In genomic region chr17:43779145-43780125, GRCh38 we compare ENCODE assay signal across 8 cellular contexts. TPM values are rescaled to one million over a fixed set of nuclear protein-coding genes. Genes with fewer than 3 reads are reported as not detected.
DNase-seq lines count a peak whose midpoint lies in the region; ATAC-seq and TF ChIP-seq lines count a peak whose summit lies in the region.

No MANE protein-coding gene starts in this region.

- H3K9me3 Mint-ChIP-seq in Calu3 (ENCODE audit: low read depth, unreplicated experiment) (no peaks in the 10 kb centered on the region), endodermal cell (no peaks in the 10 kb centered on the region)
- no peaks in the 10 kb centered on the region for H3K9me3 Mint-ChIP-seq in natural killer cell treated with Interleukin-12 subunit alpha and Interleukin-12 subunit beta and Interleukin-15 and Interleukin-18, amount 100 ng/mL, for 72 hours

- ATAC-seq in HG03066 (IDR thresholded peaks at IDR 0.05; ENCODE audit: low read depth, unreplicated experiment), result peak; percentile 17
- ATAC-seq in natural killer cell treated with Interleukin-12 subunit alpha and Interleukin-12 subunit beta and Interleukin-15 and Interleukin-18, amount 100 ng/mL, for 72 hours, result no peak
- ATAC-seq in HG02852 (IDR thresholded peaks at IDR 0.05; ENCODE audit: unreplicated experiment), result no peak

- peaks cover 44% of the 10 kb centered on the region for H3K36me3 Mint-ChIP-seq in Calu3 (ENCODE audit: insufficient read depth, unreplicated experiment)
- H3K36me3 Mint-ChIP-seq in endodermal cell (ENCODE audit: low read depth), result peaks cover 12% of the 10 kb centered on the region
- H3K36me3 Mint-ChIP-seq in natural killer cell treated with Interleukin-12 subunit alpha and Interleukin-12 subunit beta and Interleukin-15 and Interleukin-18, amount 100 ng/mL, for 72 hours, result no peaks in the 10 kb centered on the region

- H3K27me3 ChIP-seq in endodermal cell (ENCODE audit: control insufficient read depth, insufficient read depth, low read length, poor library complexity, severe bottlenecking), result peaks cover 4% of the 10 kb centered on the region

- H3K4me3 Mint-ChIP-seq in Calu3 (ENCODE audit: low read depth, unreplicated experiment) (peak overlapping the region; percentile 84), endodermal cell (peak overlapping the region; percentile 71)
- peak overlapping the region; percentile 59 for H3K4me3 Mint-ChIP-seq in natural killer cell treated with Interleukin-12 subunit alpha and Interleukin-12 subunit beta and Interleukin-15 and Interleukin-18, amount 100 ng/mL, for 72 hours

- DNase-seq in Calu3 (no peak), SK-N-DZ (ENCODE audit: low spot score) (peak; percentile 62), endodermal cell (peak; percentile 83), midbrain (lab: John Stamatoyannopoulos, UW) (no peak), NCI-H1436 (lab: John Stamatoyannopoulos, UW) (no peak)
- no peak for DNase-seq in natural killer cell treated with Interleukin-12 subunit alpha and Interleukin-12 subunit beta and Interleukin-15 and Interleukin-18, amount 100 ng/mL, for 72 hours (ENCODE audit: low spot score)

- peak overlapping the region; percentile 80 for H3K4me3 ChIP-seq in endodermal cell (ENCODE audit: low read length)

- H3K9ac ChIP-seq in endodermal cell (ENCODE audit: extremely low read depth, low read length, poor library complexity, severe bottlenecking), result peak overlapping the region; percentile 99

- TSS peak; percentile 73 for BruUV-seq in Calu3 (replicated peaks; lab: Mats Ljungman, UMichigan)

- H3K4me1 ChIP-seq in endodermal cell (ENCODE audit: control insufficient read depth, insufficient read depth, low read length), result no peaks in the 10 kb centered on the region

- H3K27me3 Mint-ChIP-seq in Calu3 (ENCODE audit: unreplicated experiment) (peaks cover 53% of the 10 kb centered on the region), endodermal cell (ENCODE audit: insufficient read depth) (peaks cover 23% of the 10 kb centered on the region)
- H3K27me3 Mint-ChIP-seq in natural killer cell treated with Interleukin-12 subunit alpha and Interleukin-12 subunit beta and Interleukin-15 and Interleukin-18, amount 100 ng/mL, for 72 hours, result peaks cover 31 to 41% of the 10 kb centered on the region in 2 donors

- peak overlapping the region; percentile 99 for H3K27ac Mint-ChIP-seq in Calu3 (ENCODE audit: unreplicated experiment)
- peak overlapping the region; percentile 79 for H3K27ac Mint-ChIP-seq in endodermal cell
- H3K27ac Mint-ChIP-seq in natural killer cell treated with Interleukin-12 subunit alpha and Interleukin-12 subunit beta and Interleukin-15 and Interleukin-18, amount 100 ng/mL, for 72 hours, result no peak overlapping the region

- peaks cover 16% of the 10 kb centered on the region for H3K36me3 ChIP-seq in endodermal cell (ENCODE audit: control insufficient read depth, insufficient read depth, low read length)

- H3K4me1 Mint-ChIP-seq in Calu3 (ENCODE audit: low read depth, unreplicated experiment) (peaks cover 13% of the 10 kb centered on the region), endodermal cell (peaks cover 10% of the 10 kb centered on the region)
- peaks cover 0 to 6% of the 10 kb centered on the region in 2 donors for H3K4me1 Mint-ChIP-seq in natural killer cell treated with Interleukin-12 subunit alpha and Interleukin-12 subunit beta and Interleukin-15 and Interleukin-18, amount 100 ng/mL, for 72 hours (ENCODE audit: low read depth in 2 of 2)

- WGBS in endodermal cell (ENCODE audit: insufficient coverage in 1 of 2, insufficient read length in 1 of 2), 2 experiments, result 12 to 15% methylated on average over 19 to 26 of the region's 26 CpGs

- no peak for TF ChIP-seq CTCF in Calu3 (IDR thresholded peaks at IDR 0.05; ENCODE audit: unreplicated experiment)
- TF ChIP-seq CTCF in endodermal cell (conservative IDR thresholded peaks at IDR 0.05), result no peak

- CTCF ChIA-PET in Calu3 (lab: Charles Lee), result interaction anchor here (0.6 to 0.8 kb wide), 3 partner anchors 67 to 359 kb away, joined by 3 to 6 read pairs (median 4); partner anchors contain the start of gene CD300LG

- intact Hi-C loops in Calu3 (cut with micrococcal nuclease; ENCODE audit: unreplicated experiment), result no loop called here

- H3K9me3 ChIP-seq in endodermal cell (ENCODE audit: control insufficient read depth, low read length), result no peaks in the 10 kb centered on the region

- no peak overlapping the region for H3K27ac ChIP-seq in endodermal cell (ENCODE audit: low read depth, low read length)

RNA-seq across cellular contexts. Expression of gene DUSP3, which starts 0.7 kb away (rescaled TPM):
- total RNA-seq in Calu3 (2022) (80.3 and 81.9 TPM in 2 replicates), endodermal cell (10 to 100 TPM; 25.4 to 31.0 TPM)
- polyA plus RNA-seq in SK-N-DZ (2014; cell fraction: cytosol; rRNA removed), result 8.1 and 12.4 TPM in 2 replicates
- 7.7 and 8.8 TPM in 2 replicates for polyA plus RNA-seq in SK-N-DZ (2014; cell fraction: nucleus; rRNA removed)
- polyA plus RNA-seq in endodermal cell (2013, experiment 1 of 2), result 24.9 TPM
- polyA plus RNA-seq in endodermal cell (2013, experiment 2 of 2), result 20.0 TPM
- total RNA-seq in natural killer cell treated with Interleukin-12 subunit alpha and Interleukin-12 subunit beta and Interleukin-15 and Interleukin-18, amount 100 ng/mL, for 72 hours, result 10 to 100 TPM in 1 of 2 donors, 1 to 10 TPM in 1; 7.0 to 12.0 TPM

RNA-seq across cellular contexts. Expression of gene CFAP97D1, which starts 0.8 kb away (rescaled TPM):
- total RNA-seq in Calu3 (2022), result not detected in 2 replicates
- not detected in 2 replicates for polyA plus RNA-seq in SK-N-DZ (2014; cell fraction: cytosol; rRNA removed)
- polyA plus RNA-seq in SK-N-DZ (2014; cell fraction: nucleus; rRNA removed), result not detected in 2 replicates
- total RNA-seq in endodermal cell, result not detected
- not detected for polyA plus RNA-seq in endodermal cell (2013, experiment 1 of 2)
- not detected for polyA plus RNA-seq in endodermal cell (2013, experiment 2 of 2)
- total RNA-seq in natural killer cell treated with Interleukin-12 subunit alpha and Interleukin-12 subunit beta and Interleukin-15 and Interleukin-18, amount 100 ng/mL, for 72 hours, result not detected

RNA-seq across cellular contexts. Expression of gene SOST, which starts 20.8 kb away (rescaled TPM):
- total RNA-seq in Calu3 (2022), result not detected in 2 replicates
- not detected in 2 replicates for polyA plus RNA-seq in SK-N-DZ (2014; cell fraction: cytosol; rRNA removed)
- polyA plus RNA-seq in SK-N-DZ (2014; cell fraction: nucleus; rRNA removed), result not detected in 2 replicates
- not detected for total RNA-seq in endodermal cell
- 39.2 TPM for polyA plus RNA-seq in endodermal cell (2013, experiment 1 of 2)
- 37.0 TPM for polyA plus RNA-seq in endodermal cell (2013, experiment 2 of 2)
- total RNA-seq in natural killer cell treated with Interleukin-12 subunit alpha and Interleukin-12 subunit beta and Interleukin-15 and Interleukin-18, amount 100 ng/mL, for 72 hours, result not detected

RNA-seq across cellular contexts. Expression of gene MPP3, which starts 53.5 kb away (rescaled TPM):
- total RNA-seq in Calu3 (2022) (19.9 and 21.9 TPM in 2 replicates), endodermal cell (1 to 10 TPM; 5.8 to 6.8 TPM)
- 5.8 and 8.7 TPM in 2 replicates for polyA plus RNA-seq in SK-N-DZ (2014; cell fraction: cytosol; rRNA removed)
- 38.7 and 55.2 TPM in 2 replicates for polyA plus RNA-seq in SK-N-DZ (2014; cell fraction: nucleus; rRNA removed)
- 6.6 TPM for polyA plus RNA-seq in endodermal cell (2013, experiment 1 of 2)
- polyA plus RNA-seq in endodermal cell (2013, experiment 2 of 2), result 10.8 TPM
- not detected for total RNA-seq in natural killer cell treated with Interleukin-12 subunit alpha and Interleukin-12 subunit beta and Interleukin-15 and Interleukin-18, amount 100 ng/mL, for 72 hours

Comparison
In these comparisons a context has a peak if more than half of its experiments do, and no peak if none do; other contexts are left out.
1. DNase-seq: peak in SK-N-DZ (single experiment) and endodermal cell (single experiment); none in Calu3 (single experiment), natural killer cell treated with Interleukin-12 subunit alpha and Interleukin-12 subunit beta and Interleukin-15 and Interleukin-18, amount 100 ng/mL, for 72 hours (single experiment), midbrain (single experiment) and NCI-H1436 (single experiment).
2. H3K27ac Mint-ChIP-seq: peak in Calu3 (single experiment) and endodermal cell (single experiment); none in natural killer cell treated with Interleukin-12 subunit alpha and Interleukin-12 subunit beta and Interleukin-15 and Interleukin-18, amount 100 ng/mL, for 72 hours (0 of 2).
3. Peak in every context shown above with its lines, with median percentiles within 50 percentile points of each other: H3K4me3 Mint-ChIP-seq.